8 cellular contexts compared by ENCODE assay signal in the genomic region with DNA sequence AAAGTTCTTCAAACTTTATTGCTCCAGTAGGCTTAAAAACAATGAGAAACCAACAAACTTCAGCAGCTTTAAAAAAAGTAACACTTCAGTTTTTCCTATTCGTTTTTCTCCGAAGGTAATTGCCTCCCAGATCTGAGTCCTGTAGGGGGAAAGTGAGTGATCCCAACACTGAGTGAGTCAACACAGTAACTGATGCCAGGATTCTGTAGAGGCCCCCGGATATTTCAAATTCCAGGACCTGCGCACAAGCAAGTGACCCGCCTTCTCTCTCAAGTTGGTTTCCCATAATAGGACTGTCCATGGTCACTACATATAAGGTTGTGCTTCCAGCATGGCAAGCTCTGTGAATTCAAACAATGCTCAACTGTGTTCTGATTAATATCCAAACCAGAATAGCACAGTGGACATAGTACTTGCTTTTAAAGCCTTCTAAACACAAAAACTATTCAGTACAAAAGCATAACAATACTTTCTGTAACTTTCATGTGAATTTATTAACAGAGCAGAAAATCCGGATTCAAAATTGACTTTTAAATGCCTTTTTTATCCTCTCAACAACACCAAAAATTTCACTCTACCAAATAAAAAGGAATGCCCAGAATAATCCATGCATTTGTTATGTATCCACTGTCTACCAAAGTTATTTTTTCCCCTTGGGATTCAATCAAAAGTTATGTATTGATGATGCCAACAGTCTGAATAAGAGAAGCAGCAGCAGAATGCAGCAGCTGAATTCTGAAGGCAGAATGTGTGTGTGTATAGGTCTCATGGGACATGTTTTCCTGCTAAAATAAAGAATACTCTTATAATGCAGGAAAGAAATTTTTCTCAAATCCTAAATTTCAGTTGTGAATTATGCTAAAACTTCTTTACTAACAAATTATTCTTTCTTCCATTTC. TPM values are rescaled to one million over a fixed set of nuclear protein-coding genes. Genes with fewer than 3 reads are reported as not detected.
A peak's percentile ranks its signal among the peaks of the same experiment; 100 is the strongest.
DNase-seq lines count a peak whose midpoint lies in the region; ATAC-seq and TF ChIP-seq lines count a peak whose summit lies in the region.

TSS of gene DMD (minus strand) at position 194 of the 899 bp plus-strand sequence. CDS start 237 bp downstream, outside the sequence.

- no peaks in the 10 kb centered on the region for H3K9me3 ChIP-seq in thoracic aorta

- peak within 1 kb of the TSS; percentile 47 to 51 for H3K27ac ChIP-seq in thoracic aorta

- H3K4me3 ChIP-seq in fibroblast of the aortic adventitia (ENCODE audit: low read depth, low read length) (peak within 1 kb of the TSS; percentile 50), thoracic aorta (peak within 1 kb of the TSS; percentile 72)

- peak; percentile 48 for DNase-seq in RKO (ENCODE audit: low spot score)
- peak; percentile 88 for DNase-seq in fibroblast of the aortic adventitia (ENCODE audit: low read depth)
- peak; percentile 11 for DNase-seq in middle frontal gyrus (ENCODE audit: extremely low spot score, low spot score)
- DNase-seq in thoracic aorta (ENCODE audit: low spot score): peak; percentile 28
- no peak for DNase-seq in KG1 (lab: John Stamatoyannopoulos, UW)
- no peak for DNase-seq in activated CD8-positive, alpha-beta memory T cell treated with anti-CD3 and anti-CD28 coated beads, Interleukin-2, amount 50 U/mL, for 4 hours
- DNase-seq in activated CD4-positive, alpha-beta T cell treated with anti-CD3 and anti-CD28 coated beads for 48 hours: no peak

- ATAC-seq in thoracic aorta (ENCODE audit: insufficient number of reproducible peaks, low FRiP score, low read depth): peak; percentile 89
- ATAC-seq in HG02642 (IDR thresholded peaks at IDR 0.05; ENCODE audit: poor library complexity, unreplicated experiment): no peak

- no peaks in the 10 kb centered on the region for H3K36me3 ChIP-seq in thoracic aorta

- no peaks in the 10 kb centered on the region for H3K27me3 ChIP-seq in thoracic aorta (replicated peaks; ENCODE audit: insufficient read depth)

- no peak for TF ChIP-seq CTCF in fibroblast of the aortic adventitia (IDR thresholded peaks at IDR 0.05; ENCODE audit: insufficient read depth, low read length)
- no peak for TF ChIP-seq CTCF in thoracic aorta (IDR thresholded peaks at IDR 0.05)

- H3K4me1 ChIP-seq in thoracic aorta (ENCODE audit: control insufficient read depth in 1 of 2, low read depth in 2 of 2): peaks cover 0 to 5% of the 10 kb centered on the region in 2 donors

RNA-seq across cellular contexts. Expression of gene DMD, which starts in this region (rescaled TPM):
- total RNA-seq in fibroblast of the aortic adventitia (ENCODE audit: low replicate concordance): 10.3 and 30.3 TPM in 2 replicates
- total RNA-seq in thoracic aorta: 100 to 1,000 TPM; 224 to 233 TPM

Comparison
In these comparisons a context has a peak if more than half of its experiments do, and no peak if none do; other contexts are left out.
1. DNase-seq: peak in RKO (single experiment), fibroblast of the aortic adventitia (single experiment), middle frontal gyrus (single experiment) and thoracic aorta (single experiment); none in KG1 (single experiment), activated CD8-positive, alpha-beta memory T cell treated with anti-CD3 and anti-CD28 coated beads, Interleukin-2, amount 50 U/mL, for 4 hours (single experiment) and activated CD4-positive, alpha-beta T cell treated with anti-CD3 and anti-CD28 coated beads for 48 hours (single experiment).